1 cellular context compared by ENCODE assay signal in the genomic region with DNA sequence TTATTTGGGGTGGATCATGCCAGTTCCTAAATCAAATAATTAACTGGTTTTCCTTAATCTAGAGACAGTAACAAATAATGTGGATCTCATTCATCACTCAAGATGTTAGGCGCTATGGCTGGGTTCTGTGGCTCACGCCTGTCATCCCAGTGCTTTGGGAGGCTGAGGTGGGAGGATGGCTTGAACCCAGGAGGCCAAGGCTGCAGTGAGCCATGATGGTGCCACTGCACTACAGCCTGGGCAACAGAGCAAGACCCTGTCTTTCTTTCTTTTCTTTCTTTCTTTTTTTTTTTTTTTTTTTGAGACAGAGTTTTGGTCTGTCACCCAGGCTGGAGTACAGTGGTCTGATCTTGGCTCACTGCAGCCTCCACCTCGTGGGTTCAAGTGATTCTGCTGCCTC. TPM values are rescaled to one million over a fixed set of nuclear protein-coding genes. Genes with fewer than 3 reads are reported as not detected.
"Had no signal": no experiment of that assay in that cellular context is flagged by ENCODE, and none has a peak within 500 bp of the region (broad histone marks: within the 10 kb centered on the region; RNA-seq: fewer than 3 reads in every experiment).

No MANE protein-coding gene starts in this region.

RNA-seq across cellular contexts. Expression of a gene that starts 23.3 kb away (rescaled TPM):
- total RNA-seq: vagina had no signal
